ENCODE assay signal across 25 cellular contexts in genomic region chr17:27590864-27591263, GRCh38.
"Had no signal": no experiment of that assay in that cellular context is flagged by ENCODE, and none has a peak within 500 bp of the region (broad histone marks: within the 10 kb centered on the region; RNA-seq: fewer than 3 reads in every experiment).

No MANE protein-coding gene starts in this region.

- DNase-seq: activated CD4-positive, CD25-positive, alpha-beta regulatory T cell treated with anti-CD3 and anti-CD28 coated beads, Interleukin-2, amount 50 U/mL, for 72 hours; activated CD8-positive, alpha-beta memory T cell treated with anti-CD3 and anti-CD28 coated beads for 24 hours; activated gamma-delta T cell; activated naive CD4-positive, alpha-beta T cell treated with anti-CD3 and anti-CD28 coated beads, Interleukin-2, amount 50 U/mL, for 16 hours; adrenal gland; body of pancreas; colonic mucosa; effector memory CD4-positive, alpha-beta T cell; erythroblast; gastrocnemius medialis; glutamatergic neuron; left lung; mesendoderm; stimulated activated CD4-positive, alpha-beta T cell treated with anti-CD3 and anti-CD28 coated beads, Interleukin-12 subunit alpha, Interleukin-12 subunit beta, amount 100 ng/mL, for 4 hours; stimulated activated CD4-positive, alpha-beta T cell treated with anti-CD3 and anti-CD28 coated beads, Interleukin-4, amount 100 ng/mL, for 24 hours; stimulated activated naive CD8-positive, alpha-beta T cell treated with anti-CD3 and anti-CD28 coated beads, Interleukin-15, amount 100 ng/mL, for 72 hours; substantia nigra; T-helper 2 cell had no signal

- H3K4me3 Mint-ChIP-seq: natural killer cell treated with Interleukin-12 subunit alpha and Interleukin-12 subunit beta and Interleukin-15 and Interleukin-18, amount 100 ng/mL, for 72 hours; stimulated activated memory B cell treated with anti-CD40 and anti-IgM and Interleukin-4, amounts not matched to agents 10 μg/mL and 1 μg/mL and 100 μg/mL, for 72 hours; stimulated activated naive CD8-positive, alpha-beta T cell treated with anti-CD3 and anti-CD28 coated beads, Interleukin-15, amount 100 ng/mL, for 72 hours; type B pancreatic cell had no signal

- H3K27ac ChIP-seq: adrenal gland, colonic mucosa, left lung, right lobe of liver, skin epidermis, vagina had no signal

- H3K9me3 Mint-ChIP-seq: natural killer cell treated with Interleukin-12 subunit alpha and Interleukin-12 subunit beta and Interleukin-15 and Interleukin-18, amount 100 ng/mL, for 72 hours; stimulated activated memory B cell treated with anti-CD40 and anti-IgM and Interleukin-4, amounts not matched to agents 10 μg/mL and 1 μg/mL and 100 μg/mL, for 72 hours; stimulated activated naive CD8-positive, alpha-beta T cell treated with anti-CD3 and anti-CD28 coated beads, Interleukin-15, amount 100 ng/mL, for 72 hours; type B pancreatic cell had no signal

- H3K36me3 ChIP-seq: colonic mucosa, right lobe of liver had no signal

- H3K27me3 ChIP-seq: adrenal gland, body of pancreas, colonic mucosa, gastrocnemius medialis, left lung, right lobe of liver, vagina had no signal

- H3K4me1 ChIP-seq: body of pancreas, colonic mucosa, left lung, right lobe of liver, vagina had no signal

- H3K36me3 Mint-ChIP-seq: natural killer cell treated with Interleukin-12 subunit alpha and Interleukin-12 subunit beta and Interleukin-15 and Interleukin-18, amount 100 ng/mL, for 72 hours had no signal

- H3K4me3 ChIP-seq: adrenal gland, body of pancreas, colonic mucosa, gastrocnemius medialis, left lung, lung, right lobe of liver, skin epidermis, vagina had no signal

- H3K27me3 Mint-ChIP-seq: natural killer cell treated with Interleukin-12 subunit alpha and Interleukin-12 subunit beta and Interleukin-15 and Interleukin-18, amount 100 ng/mL, for 72 hours; stimulated activated memory B cell treated with anti-CD40 and anti-IgM and Interleukin-4, amounts not matched to agents 10 μg/mL and 1 μg/mL and 100 μg/mL, for 72 hours; stimulated activated naive CD8-positive, alpha-beta T cell treated with anti-CD3 and anti-CD28 coated beads, Interleukin-15, amount 100 ng/mL, for 72 hours; type B pancreatic cell had no signal

- H3K27ac Mint-ChIP-seq: natural killer cell treated with Interleukin-12 subunit alpha and Interleukin-12 subunit beta and Interleukin-15 and Interleukin-18, amount 100 ng/mL, for 72 hours; stimulated activated memory B cell treated with anti-CD40 and anti-IgM and Interleukin-4, amounts not matched to agents 10 μg/mL and 1 μg/mL and 100 μg/mL, for 72 hours; type B pancreatic cell had no signal

- ATAC-seq: body of pancreas; gastrocnemius medialis; left lung; natural killer cell treated with Interleukin-12 subunit alpha and Interleukin-12 subunit beta and Interleukin-15 and Interleukin-18, amount 100 ng/mL, for 72 hours; right lobe of liver; stimulated activated memory B cell treated with anti-CD40 and anti-IgM and Interleukin-4, amounts not matched to agents 10 μg/mL and 1 μg/mL and 100 μg/mL, for 72 hours; stimulated activated naive CD8-positive, alpha-beta T cell treated with anti-CD3 and anti-CD28 coated beads, Interleukin-15, amount 100 ng/mL, for 72 hours had no signal

- H3K9me3 ChIP-seq: adrenal gland, body of pancreas, colonic mucosa, gastrocnemius medialis, left lung, right lobe of liver, vagina had no signal
